ENCODE assay signal across 18 cellular contexts in genomic region chr3:125332504-125332903, GRCh38.
"Had no signal": no experiment of that assay in that cellular context is flagged by ENCODE, and none has a peak within 500 bp of the region (broad histone marks: within the 10 kb centered on the region; RNA-seq: fewer than 3 reads in every experiment).

No MANE protein-coding gene starts in this region.

- H3K4me3 Mint-ChIP-seq: activated naive CD8-positive, alpha-beta T cell; activated T-helper 1 cell treated with anti-CD3 and anti-CD28 coated beads, Interleukin-12 subunit alpha, Interleukin-12 subunit beta, Interleukin-2, Interleukin-4 antibody, amounts not matched to agents 30 ng/mL and 10 ng/mL and 1 ng/mL, durations not matched to agents 14 hours and 24 hours and 36 hours; immature natural killer cell; nephron; stimulated activated memory B cell treated with anti-CD40 and anti-IgM and Interleukin-4, amounts not matched to agents 10 μg/mL and 1 μg/mL and 100 μg/mL, for 72 hours had no signal

- H3K4me3 ChIP-seq: esophagus squamous epithelium, heart right ventricle, sigmoid colon, spleen, thoracic aorta, upper lobe of left lung had no signal

- H3K27me3 ChIP-seq: esophagus squamous epithelium, heart right ventricle, sigmoid colon, spleen, upper lobe of left lung had no signal

- H3K36me3 ChIP-seq: thoracic aorta, WERI-Rb-1 had no signal

- H3K27me3 Mint-ChIP-seq: activated naive CD8-positive, alpha-beta T cell; stimulated activated memory B cell treated with anti-CD40 and anti-IgM and Interleukin-4, amounts not matched to agents 10 μg/mL and 1 μg/mL and 100 μg/mL, for 72 hours had no signal

- H3K27ac Mint-ChIP-seq: activated naive CD8-positive, alpha-beta T cell; activated T-helper 1 cell treated with anti-CD3 and anti-CD28 coated beads, Interleukin-12 subunit alpha, Interleukin-12 subunit beta, Interleukin-2, Interleukin-4 antibody, amounts not matched to agents 30 ng/mL and 10 ng/mL and 1 ng/mL, durations not matched to agents 14 hours and 24 hours and 36 hours; nephron; stimulated activated memory B cell treated with anti-CD40 and anti-IgM and Interleukin-4, amounts not matched to agents 10 μg/mL and 1 μg/mL and 100 μg/mL, for 72 hours had no signal

- DNase-seq: activated CD4-positive, alpha-beta T cell treated with anti-CD3 and anti-CD28 coated beads for 1 hour; effector CD8-positive, alpha-beta T cell; esophagus squamous epithelium; heart right ventricle; immature natural killer cell; kidney glomerular epithelial cell; left ventricle myocardium superior; mesenchymal stem cell; sigmoid colon; spleen; stimulated activated CD4-positive, alpha-beta T cell treated with anti-CD3 and anti-CD28 coated beads, Interleukin-4, amount 100 ng/mL, for 4 hours; upper lobe of left lung; WERI-Rb-1 had no signal

- ATAC-seq: heart right ventricle; left ventricle myocardium superior; stimulated activated memory B cell treated with anti-CD40 and anti-IgM and Interleukin-4, amounts not matched to agents 10 μg/mL and 1 μg/mL and 100 μg/mL, for 72 hours had no signal

- H3K27ac ChIP-seq: esophagus squamous epithelium, sigmoid colon, spleen, thoracic aorta, upper lobe of left lung, WERI-Rb-1 had no signal
